ENCODE assay signal across 8 cellular contexts in the genomic region with DNA sequence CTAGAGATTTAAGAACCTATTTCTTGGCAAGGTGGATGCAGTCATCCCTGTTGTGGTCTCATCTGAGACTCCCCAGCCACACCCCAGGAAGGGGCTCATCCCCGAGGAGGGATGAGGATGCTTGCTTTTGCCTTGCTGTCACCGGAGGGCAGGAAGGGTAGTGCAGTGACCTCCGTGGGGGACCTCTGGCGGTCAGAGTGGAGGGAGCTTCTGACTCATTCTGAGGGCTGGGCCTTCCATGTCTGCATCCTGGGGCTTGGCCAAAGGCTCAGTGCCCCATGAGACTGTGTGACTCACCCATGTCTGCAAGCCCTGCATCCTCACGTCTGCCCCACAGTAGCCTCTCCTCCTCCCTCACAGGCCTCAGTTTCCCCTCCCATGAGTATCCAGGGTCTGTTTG. TPM values are rescaled to one million over a fixed set of nuclear protein-coding genes. Genes with fewer than 3 reads are reported as not detected.
A peak's percentile ranks its signal among the peaks of the same experiment; 100 is the strongest.
DNase-seq lines count a peak whose midpoint lies in the region; ATAC-seq, FAIRE-seq and TF ChIP-seq lines count a peak whose summit lies in the region.

No MANE protein-coding gene starts in this region.

- H3K9me3 ChIP-seq in body of pancreas (no peaks in the 10 kb centered on the region), liver (ENCODE audit: control insufficient read depth in 4 of 4, low read length in 3 of 4) (no peaks in the 10 kb centered on the region)

- peak in 1 of 2 donors; percentile 67 for TF ChIP-seq RAD21 in liver (IDR thresholded peaks at IDR 0.05)

- ATAC-seq in body of pancreas: peak; percentile 77

- H3K4me1 ChIP-seq in body of pancreas: no peaks in the 10 kb centered on the region
- no peaks in the 10 kb centered on the region for H3K4me1 ChIP-seq in liver (ENCODE audit: control insufficient read depth in 4 of 4, insufficient read depth in 4 of 4, low read length in 3 of 4)

- no peak overlapping the region for H3K9ac ChIP-seq in liver (ENCODE audit: low read depth in 1 of 2, low read length in 2 of 2)

- peaks cover 5 to 9% of the 10 kb centered on the region in 2 donors for H3K36me3 ChIP-seq in body of pancreas (replicated peaks in 1 of 2; ENCODE audit: insufficient read depth in 1 of 2, low read depth in 2 of 2)
- no peaks in the 10 kb centered on the region for H3K36me3 ChIP-seq in liver (ENCODE audit: control insufficient read depth in 4 of 4, insufficient read depth in 3 of 4, low read depth in 1 of 4, low read length in 3 of 4)

- no peak overlapping the region for H3K27ac ChIP-seq in body of pancreas
- H3K27ac ChIP-seq in liver (ENCODE audit: low read depth in 1 of 2, low read length in 2 of 2): no peak overlapping the region

- FAIRE-seq in GM12892 (lab: Jason Lieb, UNC): no peak

- H3K4me3 ChIP-seq in body of pancreas: no peak overlapping the region
- H3K4me3 ChIP-seq in liver (ENCODE audit: low read depth in 1 of 3, low read length in 3 of 3): no peak overlapping the region

- TF ChIP-seq POLR2A in body of pancreas (IDR thresholded peaks at IDR 0.05) (no peak), GM12892 (IDR thresholded peaks at IDR 0.05; ENCODE audit: low read depth, low read length) (no peak)

- intact Hi-C loops in body of pancreas (cut with DNase I): no loop called here

- DNase-seq in AG08395 (ENCODE audit: low spot score) (peak; percentile 97), HT-29 (ENCODE audit: low spot score) (peak; percentile 78), body of pancreas (peak in 3 of 4 donors; percentile 52 to 71 (median 53)), T-helper 2 cell (no peak), GM12892 (ENCODE audit: insufficient read length) (no peak), Ammon's horn (ENCODE audit: low spot score) (no peak), NCI-H1092 (lab: John Stamatoyannopoulos, UW) (no peak)

- peak in 2 of 7 experiments; percentile 24 to 31 for TF ChIP-seq CTCF in body of pancreas (IDR thresholded peaks at IDR 0.05)
- TF ChIP-seq CTCF in liver (IDR thresholded peaks at IDR 0.05; ENCODE audit: low read depth, low read length, missing input control): peak; percentile 36

- WGBS in body of pancreas, 2 donors: 60 to 62% methylated on average over 1 to 5 of the region's 5 CpGs
- 37% methylated on average over 5 of the region's 5 CpGs for WGBS in liver

- H3K27me3 ChIP-seq in body of pancreas (no peaks in the 10 kb centered on the region), liver (ENCODE audit: control insufficient read depth in 4 of 4, insufficient read depth in 4 of 4, low read length in 3 of 4) (no peaks in the 10 kb centered on the region)

TF ChIP-seq in liver, 16 proteins besides CTCF, POLR2A, EP300 and RAD21:
- TF ChIP-seq, protein P1, sequence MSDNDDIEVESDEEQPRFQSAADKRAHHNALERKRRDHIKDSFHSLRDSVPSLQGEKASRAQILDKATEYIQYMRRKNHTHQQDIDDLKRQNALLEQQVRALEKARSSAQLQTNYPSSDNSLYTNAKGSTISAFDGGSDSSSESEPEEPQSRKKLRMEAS (IDR thresholded peaks at IDR 0.05): no peak
- TF ChIP-seq FOXA1 (IDR thresholded peaks at IDR 0.05) (no peak), NR2F2 (IDR thresholded peaks at IDR 0.05) (peak; percentile 57), JUND (IDR thresholded peaks at IDR 0.05) (peak; percentile 76 to 84)

RNA-seq across cellular contexts. Expression of a gene that starts 38.7 kb away (rescaled TPM):
- total RNA-seq in HT-29 (2014; rRNA removed; shearing (Covaris generic)): 43.4 and 49.0 TPM in 2 replicates
- total RNA-seq in body of pancreas: 10 to 100 TPM in 1 of 2 donors, 1 to 10 TPM in 1; 4.0 to 17.6 TPM
- 1 to 10 TPM; 6.8 to 8.3 TPM for total RNA-seq in liver
- polyA plus RNA-seq in liver: 10 to 100 TPM; 36.5 to 75.9 TPM
- polyA plus RNA-seq in GM12892 (2012; ENCODE audit: missing spikeins): 168 TPM

RNA-seq across cellular contexts. Expression of a gene that starts 51.7 kb away (rescaled TPM):
- total RNA-seq in HT-29 (2014; rRNA removed; shearing (Covaris generic)): 92.2 and 110 TPM in 2 replicates
- total RNA-seq in body of pancreas: 10 to 100 TPM; 17.5 to 25.9 TPM
- total RNA-seq in liver: 1 to 10 TPM in 1 of 2 donors, under 1 TPM in 1; 0.75 to 2.8 TPM
- under 1 TPM; 0.49 to 0.67 TPM for polyA plus RNA-seq in liver
- polyA plus RNA-seq in GM12892 (2012; ENCODE audit: missing spikeins): 12.7 TPM

Comparison
In these comparisons a context has a peak if more than half of its experiments do, and no peak if none do; other contexts are left out.
1. DNase-seq: peak in AG08395 (single experiment), HT-29 (single experiment) and body of pancreas (3 of 4); none in T-helper 2 cell (0 of 5), GM12892 (single experiment), Ammon's horn (single experiment) and NCI-H1092 (single experiment).
2. RNA of a gene that starts 51.7 kb away (total RNA-seq): 92.2 to 110 TPM in HT-29 and 17.5 to 25.9 TPM in body of pancreas; 0.75 to 2.8 TPM in liver; every median in the first group is over 4 times any median in the second.